In the genomic region with DNA sequence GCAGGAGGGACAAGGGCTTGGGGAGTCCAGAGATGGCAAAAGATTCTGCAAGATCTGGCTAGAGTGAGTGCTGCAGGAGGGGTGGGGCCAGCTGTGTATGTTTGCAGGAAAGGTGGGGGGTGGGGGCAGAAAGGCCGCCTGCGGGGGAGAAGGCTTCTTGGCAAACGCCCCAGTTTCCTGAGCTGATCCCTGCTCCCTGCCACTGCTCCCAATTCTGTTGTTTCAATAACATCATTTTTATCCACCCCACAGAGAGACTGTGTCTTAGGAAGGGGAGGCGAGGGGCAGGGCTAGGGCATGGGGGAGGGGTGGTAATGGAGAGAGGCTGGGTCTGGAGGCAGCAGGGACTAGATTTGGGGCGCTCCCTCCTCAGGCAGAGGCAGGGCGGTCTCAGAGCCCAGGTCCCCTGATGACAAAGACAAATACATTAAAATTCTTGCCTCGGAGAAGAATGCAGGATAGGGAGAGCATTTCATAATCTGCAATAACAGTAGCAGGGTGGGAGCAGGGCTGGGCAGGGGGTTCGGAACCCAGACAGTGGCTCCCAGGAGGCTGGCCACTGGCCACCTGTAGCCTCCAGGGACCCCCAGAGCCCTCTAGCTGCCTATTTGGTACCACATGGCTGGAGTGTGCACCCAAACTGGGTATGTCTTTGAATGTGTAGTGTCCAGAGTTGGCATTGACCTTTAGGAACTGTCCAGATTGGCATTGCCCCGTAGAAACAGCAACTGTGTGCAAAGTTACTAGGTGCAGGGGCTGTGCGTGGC, we compare ENCODE assay signal across 1 cellular context.
TF ChIP-seq lines count a peak whose summit lies in the region.

No MANE protein-coding gene starts in this region.

TF ChIP-seq in H1, 55 proteins besides CTCF, POLR2A, EP300 and RAD21:
- no peak for TF ChIP-seq CHD1 (IDR thresholded peaks at IDR 0.05; ENCODE audit: low read depth, low read length)
- TF ChIP-seq KDM5A (IDR thresholded peaks at IDR 0.05; ENCODE audit: low read length) = no peak
- no peak for TF ChIP-seq TBP (IDR thresholded peaks at IDR 0.05; ENCODE audit: low read depth, low read length)
- TF ChIP-seq CBX8 (IDR thresholded peaks at IDR 0.05; ENCODE audit: borderline replicate concordance, low read depth, low read length) = no peak
- TF ChIP-seq SP2 (IDR thresholded peaks at IDR 0.05; ENCODE audit: low read length) = no peak
